In genomic region chr4:3713346-3713745, GRCh38 we compare ENCODE assay signal across 24 cellular contexts. TPM values are rescaled to one million over a fixed set of nuclear protein-coding genes. Genes with fewer than 3 reads are reported as not detected.
A peak's percentile ranks its signal among the peaks of the same experiment; 100 is the strongest.
DNase-seq lines count a peak whose midpoint lies in the region; ATAC-seq, FAIRE-seq and TF ChIP-seq lines count a peak whose summit lies in the region.
"Had no signal": no experiment of that assay in that cellular context is flagged by ENCODE, and none has a peak within 500 bp of the region (broad histone marks: within the 10 kb centered on the region; RNA-seq: fewer than 3 reads in every experiment).

No MANE protein-coding gene starts in this region.

- no peak overlapping the region for H3K9ac ChIP-seq in kidney (ENCODE audit: low read length in 2 of 2)
- H3K9ac ChIP-seq: BLaER1 treated with 17β-estradiol and CSF1 and Interleukin-3, amounts not matched to agents 10 nM and 100 nM; GM23248 had no signal

- WGBS in right cardiac atrium = 76% methylated on average over 7 of the region's 7 CpGs
- WGBS in spleen, 5 donors = 79 to 88% (median 81%) methylated on average over 6 to 7 of the region's 7 CpGs
- 80 to 83% methylated on average over 5 to 7 of the region's 7 CpGs for WGBS in upper lobe of left lung, 2 donors

- no peak for FAIRE-seq in kidney (lab: Jason Lieb, UNC)
- FAIRE-seq: A549, G401.6, GM12892 had no signal

- peaks cover 5% of the 10 kb centered on the region for H3K27me3 Mint-ChIP-seq in nephron (ENCODE audit: low read depth)

- H3K4me3 ChIP-seq in right cardiac atrium (ENCODE audit: low read length) (no peak overlapping the region), kidney (ENCODE audit: low read length in 2 of 2) (no peak overlapping the region), spleen (no peak overlapping the region), upper lobe of left lung (no peak overlapping the region)
- H3K4me3 ChIP-seq: A549; BLaER1 treated with 17β-estradiol and CSF1 and Interleukin-3, amounts not matched to agents 10 nM and 100 nM; GM23248 had no signal

- H3K4me1 ChIP-seq in right cardiac atrium (ENCODE audit: control insufficient read depth, insufficient read depth, low read length) (no peaks in the 10 kb centered on the region), kidney (ENCODE audit: control insufficient read depth in 1 of 2, insufficient read depth in 1 of 2, low read depth in 1 of 2, low read length in 2 of 2) (peaks cover 46 to 68% of the 10 kb centered on the region in 2 donors), spleen (peaks cover 0 to 7% (median 0%) of the 10 kb centered on the region in 6 donors), upper lobe of left lung (no peaks in the 10 kb centered on the region)
- H3K4me1 ChIP-seq: A549 had no signal

- peak overlapping the region in 2 of 3 experiments; percentile 13 to 42 for H3K27ac Mint-ChIP-seq in nephron
- H3K27ac Mint-ChIP-seq: CD4-positive, alpha-beta memory T cell; H9 had no signal

- no peak for ATAC-seq in right cardiac atrium
- no peak for ATAC-seq in Right ventricle myocardium superior (ENCODE audit: poor library complexity)
- no peak for ATAC-seq in upper lobe of left lung (ENCODE audit: low FRiP score in 2 of 2)
- ATAC-seq: A549, HCT116 had no signal

- H3K36me3 Mint-ChIP-seq in nephron (ENCODE audit: low read depth) = no peaks in the 10 kb centered on the region
- H3K36me3 Mint-ChIP-seq: CD4-positive, alpha-beta memory T cell had no signal

- H3K9me3 ChIP-seq in right cardiac atrium (ENCODE audit: control insufficient read depth, low read length) (no peaks in the 10 kb centered on the region), kidney (ENCODE audit: control insufficient read depth in 1 of 2, low read length in 2 of 2) (peaks cover 0 to 3% of the 10 kb centered on the region in 2 donors), spleen (peaks cover 0 to 5% (median 2%) of the 10 kb centered on the region in 8 donors), upper lobe of left lung (peaks cover 0 to 5% (median 3%) of the 10 kb centered on the region in 4 donors)
- H3K9me3 ChIP-seq: A549, BE2C had no signal

- H3K27me3 ChIP-seq in right cardiac atrium (ENCODE audit: control insufficient read depth, insufficient read depth) = no peaks in the 10 kb centered on the region
- peaks cover 0 to 45% (median 0%) of the 10 kb centered on the region in 7 donors for H3K27me3 ChIP-seq in spleen (replicated peaks in 1 of 7)
- H3K27me3 ChIP-seq in upper lobe of left lung = no peaks in the 10 kb centered on the region
- H3K27me3 ChIP-seq: BE2C had no signal

- TF ChIP-seq CTCF in kidney (IDR thresholded peaks at IDR 0.05; ENCODE audit: borderline replicate concordance, extremely low read depth, insufficient read depth) = no peak
- TF ChIP-seq CTCF in nephron (IDR thresholded peaks at IDR 0.05; ENCODE audit: unreplicated experiment in 3 of 3) = no peak
- TF ChIP-seq CTCF in spleen (IDR thresholded peaks at IDR 0.05 in 8 of 11, conservative IDR thresholded peaks at IDR 0.05 in 3 of 11) = no peak
- no peak for TF ChIP-seq CTCF in upper lobe of left lung (IDR thresholded peaks at IDR 0.05)

- H3K9me3 Mint-ChIP-seq in nephron = peaks cover 7% of the 10 kb centered on the region

- TF ChIP-seq EP300 in upper lobe of left lung (IDR thresholded peaks at IDR 0.05) = no peak

- TF ChIP-seq POLR2A in spleen (IDR thresholded peaks at IDR 0.05) = no peak
- no peak for TF ChIP-seq POLR2A in upper lobe of left lung (IDR thresholded peaks at IDR 0.05)

- no peaks in the 10 kb centered on the region for H3K36me3 ChIP-seq in kidney (ENCODE audit: control insufficient read depth in 1 of 2, insufficient read depth in 2 of 2, low read length in 2 of 2)
- H3K36me3 ChIP-seq in spleen = no peaks in the 10 kb centered on the region
- H3K36me3 ChIP-seq in upper lobe of left lung = no peaks in the 10 kb centered on the region
- H3K36me3 ChIP-seq: BE2C; BLaER1 treated with 17β-estradiol and CSF1 and Interleukin-3, amounts not matched to agents 10 nM and 100 nM had no signal

- H3K4me3 Mint-ChIP-seq in nephron = no peak overlapping the region
- H3K4me3 Mint-ChIP-seq: CD4-positive, alpha-beta memory T cell; H9 had no signal

- DNase-seq in right cardiac atrium (peak in 2 of 3 donors; percentile 7 to 8), Right ventricle myocardium superior (no peak), kidney (peak; percentile 42), spleen (peak; percentile 49), T-helper 1 cell (no peak), upper lobe of left lung (no peak), NCI-H748 treated with DMSO at 0.1 percent for 48 hours (lab: John Stamatoyannopoulos, UW) (no peak)
- DNase-seq: 8988T; ACHN; AML-193; BE2C; Calu3; CD4-positive, alpha-beta memory T cell; COR-L47; DMS53; DND-41; GM23248; H9 had no signal

- H3K27ac ChIP-seq in right cardiac atrium (ENCODE audit: low read length) (no peak overlapping the region), kidney (ENCODE audit: low read depth in 2 of 2, low read length in 2 of 2) (peak overlapping the region; percentile 45 to 91), spleen (no peak overlapping the region), upper lobe of left lung (no peak overlapping the region)
- H3K27ac ChIP-seq: A549; BLaER1 treated with 17β-estradiol and CSF1 and Interleukin-3, amounts not matched to agents 10 nM and 100 nM; GM23248 had no signal

- peaks cover 37% of the 10 kb centered on the region for H3K4me1 Mint-ChIP-seq in nephron
- H3K4me1 Mint-ChIP-seq: CD4-positive, alpha-beta memory T cell; H9 had no signal

- intact Hi-C loops in right cardiac atrium (cut with DNase I) (no loop called here), Right ventricle myocardium superior (cut with DNase I) (no loop called here), kidney (cut with DNase I) (no loop called here), spleen (cut with DNase I; ENCODE audit: low total_unique reads) (no loop called here)

RNA-seq across cellular contexts. Expression of gene ADRA2C, which starts 52.8 kb away (rescaled TPM):
- 1 to 10 TPM; 3.0 to 4.6 (median 3.5) TPM for total RNA-seq in right cardiac atrium
- polyA plus RNA-seq in right cardiac atrium = 4.8 TPM
- 6.2 TPM for total RNA-seq in Right ventricle myocardium superior
- 36.2 TPM for total RNA-seq in kidney
- 21.9 TPM for polyA plus RNA-seq in kidney (ENCODE audit: insufficient read depth, low read depth, low replicate concordance)
- 10 to 100 TPM; 19.5 to 42.1 (median 37.6) TPM for total RNA-seq in spleen
- 10 to 100 TPM in 1 of 3 donors, 1 to 10 TPM in 2; 9.4 to 15.5 (median 9.9) TPM for polyA plus RNA-seq in spleen
- total RNA-seq in upper lobe of left lung = 1 to 10 TPM; 1.2 to 6.3 (median 2.2) TPM
- total RNA-seq: CD4-positive, alpha-beta memory T cell had no signal
- polyA plus RNA-seq: CD4-positive, alpha-beta memory T cell had no signal

Comparison
In these comparisons a context has a peak if more than half of its experiments do, and no peak if none do; other contexts are left out.
1. DNase-seq: peak in right cardiac atrium (2 of 3), kidney (single experiment) and spleen (single experiment); none in Right ventricle myocardium superior (single experiment), T-helper 1 cell (0 of 5), upper lobe of left lung (0 of 2) and NCI-H748 treated with DMSO at 0.1 percent for 48 hours (single experiment).
2. H3K27ac ChIP-seq: peak in kidney (2 of 2); none in right cardiac atrium (single experiment), spleen (0 of 8) and upper lobe of left lung (0 of 4).